Comparison of ENCODE assay signal across 16 cellular contexts in the genomic region with DNA sequence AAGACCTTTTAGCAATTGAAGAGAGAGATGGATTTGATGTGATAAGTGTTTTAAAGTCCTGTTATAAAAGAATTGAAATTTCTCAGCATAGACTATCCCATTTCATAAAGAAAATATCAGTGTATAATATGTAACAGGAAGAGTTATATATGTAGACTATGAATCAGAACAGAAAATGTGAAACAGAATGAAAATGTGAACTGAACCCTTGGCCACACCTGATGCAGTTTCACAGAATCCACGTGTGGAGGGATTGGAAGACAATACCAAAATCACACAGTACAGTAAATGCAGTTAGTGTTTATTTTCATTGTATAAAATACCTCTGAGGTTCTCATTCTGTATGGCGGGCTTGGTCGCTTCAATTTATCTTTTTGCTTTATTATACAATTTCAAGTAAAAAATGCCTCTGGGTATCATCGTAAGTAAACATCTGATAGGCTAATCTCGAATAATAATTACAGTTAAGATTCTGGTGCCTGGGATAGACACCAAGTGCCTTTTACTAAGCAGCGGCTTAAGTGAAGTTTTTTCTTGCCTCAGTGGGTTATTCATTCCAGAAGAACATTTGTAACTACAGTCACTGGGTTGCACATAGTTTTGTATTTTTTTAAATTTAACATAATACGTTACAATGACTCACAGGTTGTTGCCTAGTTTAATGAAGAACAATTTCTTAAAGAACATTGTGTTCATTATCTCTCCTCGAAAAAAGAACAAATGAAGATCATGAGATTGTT. TPM values are rescaled to one million over a fixed set of nuclear protein-coding genes. Genes with fewer than 3 reads are reported as not detected.
DNase-seq lines count a peak whose midpoint lies in the region; TF ChIP-seq lines count a peak whose summit lies in the region.
"Had no signal": no experiment of that assay in that cellular context is flagged by ENCODE, and none has a peak within 500 bp of the region (broad histone marks: within the 10 kb centered on the region; RNA-seq: fewer than 3 reads in every experiment).

No MANE protein-coding gene starts in this region.

- peaks cover 0 to 7% (median 0%) of the 10 kb centered on the region in 11 experiments; a peak in 3 of 22 replicates for H3K36me3 ChIP-seq in BLaER1 treated with 17β-estradiol and CSF1 and Interleukin-3, amounts not matched to agents 10 nM and 100 nM
- no peaks in the 10 kb centered on the region for H3K36me3 ChIP-seq in CD4-positive, alpha-beta memory T cell (ENCODE audit: insufficient read depth, low read length)
- no peaks in the 10 kb centered on the region for H3K36me3 ChIP-seq in OCI-LY1 (ENCODE audit: insufficient read depth, low read length)
- H3K36me3 ChIP-seq: cardiac muscle cell, gastroesophageal sphincter, transverse colon had no signal

- H3K4me2 ChIP-seq in BLaER1 treated with 17β-estradiol and CSF1 and Interleukin-3, amounts not matched to agents 10 nM and 100 nM = peak overlapping the region; percentile 70 to 97 (median 80); a peak in 21 of 22 replicates
- H3K4me2 ChIP-seq in OCI-LY1 (ENCODE audit: low read length) = no peak overlapping the region; the same call in 1 of the 2 replicates
- H3K4me2 ChIP-seq: SK-N-SH had no signal

- in situ Hi-C loops in GM13977 (cut with MboI; ENCODE audit: low pct_unique_long_range_greater_than_20kb, low sequenced_read_pairs, unreplicated experiment) = no loop called here

- CTCF ChIA-PET in CD4-positive, alpha-beta memory T cell (lab: Charles Lee; ENCODE audit: partially characterized antibody) = interaction anchor here (1.5 kb wide), 1 partner anchor 18 kb away, joined by 3 read pairs; no protein-coding TSS in a partner anchor

- H3K9me3 ChIP-seq in BLaER1 treated with 17β-estradiol and CSF1 and Interleukin-3, amounts not matched to agents 10 nM and 100 nM (replicated peaks in 1 of 11) = peaks cover 5 to 27% (median 20%) of the 10 kb centered on the region in 11 experiments; a peak in 21 of 22 replicates
- H3K9me3 ChIP-seq in CD4-positive, alpha-beta memory T cell (ENCODE audit: control insufficient read depth in 1 of 2, low read length in 2 of 2) = no peaks in the 10 kb centered on the region
- H3K9me3 ChIP-seq in OCI-LY1 (ENCODE audit: low read length) = no peaks in the 10 kb centered on the region; the same call in 1 of the 2 replicates
- H3K9me3 ChIP-seq: gastroesophageal sphincter, SK-N-SH, transverse colon had no signal

- POLR2A ChIA-PET in CD4-positive, alpha-beta memory T cell (lab: Charles Lee; ENCODE audit: partially characterized antibody) = no interaction called here

- no peak overlapping the region for H3K9ac ChIP-seq in BLaER1 treated with 17β-estradiol and CSF1 and Interleukin-3, amounts not matched to agents 10 nM and 100 nM
- no peak overlapping the region for H3K9ac ChIP-seq in OCI-LY1 (ENCODE audit: low read length)
- H3K9ac ChIP-seq: SK-N-SH had no signal

- no peak overlapping the region for H2AFZ ChIP-seq in OCI-LY1 (ENCODE audit: low read length)

- no peaks in the 10 kb centered on the region for H4K20me1 ChIP-seq in BLaER1 treated with 17β-estradiol and CSF1 and Interleukin-3, amounts not matched to agents 10 nM and 100 nM
- H4K20me1 ChIP-seq in OCI-LY1 (ENCODE audit: insufficient read depth, low read length) = no peaks in the 10 kb centered on the region

- H3K36me3 Mint-ChIP-seq in CD4-positive, alpha-beta memory T cell = no peaks in the 10 kb centered on the region

- TF ChIP-seq CTCF in OCI-LY1 (IDR thresholded peaks at IDR 0.05; ENCODE audit: low read length) (no peak), choroid plexus epithelial cell (conservative IDR thresholded peaks at IDR 0.05; ENCODE audit: low read depth, low read length) (no peak), GM13977 (IDR thresholded peaks at IDR 0.05; ENCODE audit: extremely low read depth, insufficient read depth, missing control alignments) (no peak)

- H3F3A ChIP-seq in OCI-LY1 (ENCODE audit: insufficient read depth, low read length) = no peaks in the 10 kb centered on the region

- H3K4me1 ChIP-seq in BLaER1 treated with 17β-estradiol and CSF1 and Interleukin-3, amounts not matched to agents 10 nM and 100 nM = peaks cover 61 to 78% (median 69%) of the 10 kb centered on the region in 10 experiments
- H3K4me1 ChIP-seq in CD4-positive, alpha-beta memory T cell (ENCODE audit: insufficient read depth, low read length) = peaks cover 45% of the 10 kb centered on the region
- H3K4me1 ChIP-seq in OCI-LY1 (ENCODE audit: insufficient read depth, low read length, severe bottlenecking) = peaks cover 57% of the 10 kb centered on the region
- H3K4me1 ChIP-seq: gastroesophageal sphincter, transverse colon had no signal

- peak overlapping the region in 9 of 11 experiments; percentile 41 to 61 (median 56); a peak in 12 of 22 replicates for H3K27ac ChIP-seq in BLaER1 treated with 17β-estradiol and CSF1 and Interleukin-3, amounts not matched to agents 10 nM and 100 nM
- no peak overlapping the region for H3K27ac ChIP-seq in CD4-positive, alpha-beta memory T cell (ENCODE audit: low read depth, low read length)
- peak overlapping the region; percentile 14 for H3K27ac ChIP-seq in OCI-LY1 (ENCODE audit: low read depth, low read length, poor library complexity, severe bottlenecking)
- H3K27ac ChIP-seq: cardiac muscle cell, gastroesophageal sphincter had no signal

- no peaks in the 10 kb centered on the region for H3K9me3 Mint-ChIP-seq in CD4-positive, alpha-beta memory T cell
- H3K9me3 Mint-ChIP-seq: CD8-positive, alpha-beta memory T cell had no signal

- H3K79me2 ChIP-seq in OCI-LY1 (ENCODE audit: insufficient read depth, low read length) = no peaks in the 10 kb centered on the region

- peak overlapping the region in 4 of 8 donors; percentile 2 to 52 (median 16) for H3K4me3 Mint-ChIP-seq in CD4-positive, alpha-beta memory T cell
- H3K4me3 Mint-ChIP-seq: CD8-positive, alpha-beta memory T cell had no signal

- intact Hi-C loops in CD4-positive, alpha-beta memory T cell (cut with micrococcal nuclease) = no loop called here

- H3K27ac Mint-ChIP-seq in CD4-positive, alpha-beta memory T cell = peak overlapping the region in 5 of 7 donors; percentile 8 to 65 (median 32)

- DNase-seq in CD4-positive, alpha-beta memory T cell = no peak
- DNase-seq in choroid plexus epithelial cell (ENCODE audit: low read depth) (peak; percentile 65), GM13977 (ENCODE audit: low spot score) (no peak), SW480 (ENCODE audit: low spot score) (no peak), NCI-H128 (lab: John Stamatoyannopoulos, UW; ENCODE audit: unreplicated experiment) (no peak)
- DNase-seq: activated gamma-delta T cell; CD8-positive, alpha-beta memory T cell; NCI-H2171 treated with DMSO at 0.1 percent for 48 hours; SK-N-SH; stimulated activated CD8-positive, alpha-beta memory T cell treated with anti-CD3 and anti-CD28 coated beads, Interleukin-4, amount 100 ng/mL, for 48 hours; transverse colon had no signal

- no peaks in the 10 kb centered on the region for H3K27me3 ChIP-seq in BLaER1 treated with 17β-estradiol and CSF1 and Interleukin-3, amounts not matched to agents 10 nM and 100 nM
- H3K27me3 ChIP-seq in CD4-positive, alpha-beta memory T cell (ENCODE audit: insufficient read depth, low read length) = no peaks in the 10 kb centered on the region
- no peaks in the 10 kb centered on the region for H3K27me3 ChIP-seq in OCI-LY1 (ENCODE audit: insufficient read depth, low read length)
- H3K27me3 ChIP-seq: transverse colon had no signal

- H3K4me1 Mint-ChIP-seq in CD4-positive, alpha-beta memory T cell = peaks cover 22 to 76% (median 50%) of the 10 kb centered on the region in 4 donors

- no peaks in the 10 kb centered on the region for H3K9me2 ChIP-seq in OCI-LY1 (ENCODE audit: low read depth, low read length)
- H3K9me2 ChIP-seq: SK-N-SH had no signal

- no peaks in the 10 kb centered on the region for H3K27me3 Mint-ChIP-seq in CD4-positive, alpha-beta memory T cell
- H3K27me3 Mint-ChIP-seq: CD8-positive, alpha-beta memory T cell had no signal

- no peak overlapping the region for H3K4me3 ChIP-seq in BLaER1 treated with 17β-estradiol and CSF1 and Interleukin-3, amounts not matched to agents 10 nM and 100 nM
- no peak overlapping the region for H3K4me3 ChIP-seq in CD4-positive, alpha-beta memory T cell (ENCODE audit: low read length in 2 of 2)
- no peak overlapping the region for H3K4me3 ChIP-seq in OCI-LY1 (ENCODE audit: low read depth, low read length, poor library complexity, severe bottlenecking)
- H3K4me3 ChIP-seq in choroid plexus epithelial cell (ENCODE audit: low read depth, low read length) = no peak overlapping the region
- H3K4me3 ChIP-seq: cardiac muscle cell, gastroesophageal sphincter, transverse colon had no signal

RNA-seq across cellular contexts. Expression of a gene that starts 10.1 kb away (rescaled TPM):
- total RNA-seq in CD4-positive, alpha-beta memory T cell = 10 to 100 TPM; 59.8 to 59.9 TPM
- polyA plus RNA-seq in CD4-positive, alpha-beta memory T cell = 10 to 100 TPM; 21.4 to 62.5 TPM
- total RNA-seq: cardiac muscle cell, M059J had no signal
- polyA plus RNA-seq: cardiac muscle cell, SK-N-SH had no signal

RNA-seq across cellular contexts. Expression of a gene that starts 54.7 kb away (rescaled TPM):
- total RNA-seq in CD4-positive, alpha-beta memory T cell = 100 to 1,000 TPM; 301 to 329 TPM
- polyA plus RNA-seq in CD4-positive, alpha-beta memory T cell = 100 to 1,000 TPM; 228 to 246 TPM
- total RNA-seq: cardiac muscle cell had no signal
- polyA plus RNA-seq: cardiac muscle cell, SK-N-SH had no signal
